Comparison of ENCODE assay signal across 17 cellular contexts in the genomic region with DNA sequence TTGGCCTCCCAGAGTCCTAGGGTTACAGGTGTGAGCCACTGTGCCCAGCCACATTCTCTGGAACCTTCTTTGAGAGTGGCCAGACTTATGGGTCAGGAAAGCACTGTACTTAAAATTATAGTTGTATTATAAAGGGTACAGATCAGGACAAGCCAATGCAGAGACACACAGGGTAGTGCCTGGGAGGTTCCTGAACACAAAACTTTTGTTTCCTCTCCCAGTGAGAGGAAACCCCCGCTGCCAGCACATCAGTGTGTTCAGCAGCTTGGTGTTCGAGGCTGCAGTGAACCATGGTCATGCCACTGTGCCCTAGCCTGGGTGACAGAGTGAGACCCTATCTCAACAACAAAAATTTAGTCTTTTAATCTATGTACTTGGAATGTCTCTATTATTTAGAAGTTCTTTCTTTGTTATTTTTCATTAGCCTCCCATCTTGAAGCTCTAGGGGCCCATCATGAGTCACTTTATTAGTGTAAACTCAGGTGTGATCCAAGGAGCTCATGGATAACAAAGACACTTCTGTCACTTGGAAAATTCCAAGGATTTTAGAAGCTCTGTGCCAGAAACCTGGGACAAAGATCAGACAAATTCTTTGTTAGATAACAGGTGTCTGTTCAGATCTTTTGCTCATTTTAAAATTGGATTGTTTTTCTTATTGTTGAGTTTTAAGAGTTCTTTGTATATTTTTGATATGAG.
"Had no signal": no experiment of that assay in that cellular context is flagged by ENCODE, and none has a peak within 500 bp of the region (broad histone marks: within the 10 kb centered on the region; RNA-seq: fewer than 3 reads in every experiment).

No MANE protein-coding gene starts in this region.

- H3K36me3 ChIP-seq: colonic mucosa had no signal

- ATAC-seq: activated T-cell treated with anti-CD3 and anti-CD28 coated beads, Interleukin-2, amount 50 U/mL, for 4 hours; gastroesophageal sphincter; left colon; mucosa of descending colon; pancreas; right cardiac atrium had no signal

- H3K9me3 ChIP-seq: colonic mucosa, gastroesophageal sphincter, mucosa of descending colon, pancreas, testis had no signal

- H3K4me3 ChIP-seq: colonic mucosa, gastroesophageal sphincter, mucosa of descending colon, pancreas, testis had no signal

- FAIRE-seq: astrocyte, islet of Langerhans, pancreas had no signal

- H3K4me1 ChIP-seq: colonic mucosa had no signal

- H3K27me3 ChIP-seq: colonic mucosa, gastroesophageal sphincter, pancreas, testis had no signal

- DNase-seq: activated CD8-positive, alpha-beta memory T cell treated with anti-CD3 and anti-CD28 coated beads, Interleukin-2, amount 50 U/mL, for 48 hours; activated naive CD4-positive, alpha-beta T cell; activated T-cell treated with anti-CD3 and anti-CD28 coated beads, Interleukin-2, amount 50 U/mL, for 4 hours; colonic mucosa; head of caudate nucleus; left colon; mesendoderm; mucosa of descending colon; nephron progenitor cell; pancreas; right cardiac atrium; stimulated activated CD4-positive, alpha-beta T cell treated with anti-CD3 and anti-CD28 coated beads, Interleukin-1b, Interleukin-23, amount 100 ng/mL, for 48 hours; testis; WERI-Rb-1 had no signal

- H3K27ac ChIP-seq: colonic mucosa, gastroesophageal sphincter, pancreas, testis, WERI-Rb-1 had no signal
